ENCODE assay signal across 14 cellular contexts in the genomic region with DNA sequence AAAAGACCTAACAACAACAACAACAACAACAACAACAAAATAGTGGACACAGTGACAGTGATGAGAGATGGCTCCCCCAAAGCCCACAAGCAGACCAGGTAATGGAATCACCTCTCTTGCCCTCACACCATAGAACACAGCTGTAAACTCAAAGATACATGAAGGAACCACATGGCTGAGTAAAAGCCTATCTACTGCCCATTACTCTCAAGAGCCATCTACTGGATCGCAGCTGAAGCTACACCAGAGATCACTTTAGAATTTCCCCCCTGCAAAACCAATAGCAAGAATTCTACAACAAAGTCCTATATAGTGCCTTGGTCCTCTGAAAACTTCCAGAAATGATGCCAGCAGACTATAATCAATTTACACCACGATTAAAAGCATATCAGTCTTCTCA.
A peak's percentile ranks its signal among the peaks of the same experiment; 100 is the strongest.
DNase-seq lines count a peak whose midpoint lies in the region; ATAC-seq and TF ChIP-seq lines count a peak whose summit lies in the region.
"Had no signal": no experiment of that assay in that cellular context is flagged by ENCODE, and none has a peak within 500 bp of the region (broad histone marks: within the 10 kb centered on the region; RNA-seq: fewer than 3 reads in every experiment).

No MANE protein-coding gene starts in this region.

- no peaks in the 10 kb centered on the region for H3K79me2 ChIP-seq in PC-3 (ENCODE audit: low read length)

- no peak overlapping the region for H3K4me3 Mint-ChIP-seq in activated T-helper 2 cell treated with anti-CD3 and anti-CD28 coated beads, Interferon-gamma antibody, Interleukin-2, Interleukin-4, amounts not matched to agents 10 μg/mL and 5 μg/mL and 100 μg/mL, durations not matched to agents 14 hours and 24 hours and 36 hours (ENCODE audit: low read depth)
- H3K4me3 Mint-ChIP-seq in naive thymus-derived CD4-positive, alpha-beta T cell, result no peak overlapping the region
- H3K4me3 Mint-ChIP-seq: activated CD4-positive, alpha-beta memory T cell treated with anti-CD3 and anti-CD28 coated beads, Interleukin-2, amount 10 ng/mL, durations not matched to agents 7 days and 5 days; activated naive CD8-positive, alpha-beta T cell treated with anti-CD3 and anti-CD28 coated beads, Interleukin-2, amount 50 U/mL, for 24 hours; CD4-positive, CD25-positive, alpha-beta regulatory T cell had no signal

- POLR2A ChIA-PET in PC-3 (lab: Charles Lee; ENCODE audit: unreplicated experiment), result no interaction called here
- POLR2A ChIA-PET in naive thymus-derived CD4-positive, alpha-beta T cell (lab: Charles Lee), result no interaction called here

- in situ Hi-C loops in ACHN (cut with HindIII; ENCODE audit: low pct_ligation_motif_present, low pct_unique_long_range_greater_than_20kb, low sequenced_read_pairs), result no loop called here

- H3K4me3 ChIP-seq in PC-3 (ENCODE audit: low read length) (no peak overlapping the region), fibroblast of the aortic adventitia (ENCODE audit: low read depth, low read length) (no peak overlapping the region)
- no peak overlapping the region for H3K4me3 ChIP-seq in naive thymus-derived CD4-positive, alpha-beta T cell (ENCODE audit: low read length)
- H3K4me3 ChIP-seq: esophagus squamous epithelium, sigmoid colon had no signal

- no TSS peak for BruUV-seq in PC-3 (replicated peaks; lab: Mats Ljungman, UMichigan)

- H3K36me3 ChIP-seq in PC-3 (ENCODE audit: low read depth, low read length), result no peaks in the 10 kb centered on the region
- no peaks in the 10 kb centered on the region for H3K36me3 ChIP-seq in naive thymus-derived CD4-positive, alpha-beta T cell (ENCODE audit: control insufficient read depth in 2 of 3, insufficient read depth in 3 of 3, low read length in 3 of 3)
- H3K36me3 ChIP-seq: esophagus squamous epithelium, sigmoid colon had no signal

- H3K4me1 Mint-ChIP-seq in activated T-helper 2 cell treated with anti-CD3 and anti-CD28 coated beads, Interferon-gamma antibody, Interleukin-2, Interleukin-4, amounts not matched to agents 10 μg/mL and 5 μg/mL and 100 μg/mL, durations not matched to agents 14 hours and 24 hours and 36 hours (ENCODE audit: low read depth), result no peaks in the 10 kb centered on the region
- peaks cover 0 to 1% (median 0%) of the 10 kb centered on the region in 7 donors for H3K4me1 Mint-ChIP-seq in naive thymus-derived CD4-positive, alpha-beta T cell
- H3K4me1 Mint-ChIP-seq: activated CD4-positive, alpha-beta memory T cell treated with anti-CD3 and anti-CD28 coated beads, Interleukin-2, amount 10 ng/mL, durations not matched to agents 7 days and 5 days; activated naive CD8-positive, alpha-beta T cell treated with anti-CD3 and anti-CD28 coated beads, Interleukin-2, amount 50 U/mL, for 24 hours; CD4-positive, CD25-positive, alpha-beta regulatory T cell had no signal

- no peaks in the 10 kb centered on the region for H3K9me3 ChIP-seq in PC-3 (ENCODE audit: low read length)
- H3K9me3 ChIP-seq in naive thymus-derived CD4-positive, alpha-beta T cell (ENCODE audit: control insufficient read depth in 2 of 3, low read length in 3 of 3), result no peaks in the 10 kb centered on the region

- no peaks in the 10 kb centered on the region for H4K20me1 ChIP-seq in PC-3 (ENCODE audit: low read length)

- no peaks in the 10 kb centered on the region for H3F3A ChIP-seq in PC-3 (ENCODE audit: low read length, unreplicated experiment)

- peaks cover 4% of the 10 kb centered on the region; the same call in 1 of the 2 replicates for H3K4me1 ChIP-seq in PC-3 (ENCODE audit: insufficient read depth, low read length)
- no peaks in the 10 kb centered on the region for H3K4me1 ChIP-seq in naive thymus-derived CD4-positive, alpha-beta T cell (ENCODE audit: control insufficient read depth in 2 of 2, insufficient read depth in 2 of 2, low read length in 2 of 2)
- H3K4me1 ChIP-seq: esophagus squamous epithelium, sigmoid colon had no signal

- no peak overlapping the region for H3K4me2 ChIP-seq in PC-3 (ENCODE audit: low read length)

- ATAC-seq in PC-3 (peak; percentile 77), HG03097 (IDR thresholded peaks at IDR 0.05; ENCODE audit: low FRiP score, unreplicated experiment) (no peak)
- ATAC-seq in naive thymus-derived CD4-positive, alpha-beta T cell, result no peak
- ATAC-seq: activated naive CD8-positive, alpha-beta T cell treated with anti-CD3 and anti-CD28 coated beads, Interleukin-2, amount 50 U/mL, for 24 hours had no signal

- H3K27me3 ChIP-seq in PC-3 (ENCODE audit: low read length), result no peaks in the 10 kb centered on the region
- no peaks in the 10 kb centered on the region for H3K27me3 ChIP-seq in naive thymus-derived CD4-positive, alpha-beta T cell (ENCODE audit: control insufficient read depth in 2 of 2, insufficient read depth in 2 of 2, low read length in 2 of 2)
- H3K27me3 ChIP-seq: esophagus squamous epithelium, sigmoid colon had no signal

- no peak overlapping the region for H2AFZ ChIP-seq in PC-3 (ENCODE audit: low read length)

- DNase-seq in ACHN (peak; percentile 3), HCEC 1CT (peak; percentile 50), PC-3 (peak; percentile 54), fibroblast of the aortic adventitia (ENCODE audit: low read depth) (peak; percentile 1), NCI-H1436 treated with DMSO at 0.1 percent for 48 hours (lab: John Stamatoyannopoulos, UW) (no peak)
- DNase-seq in activated T-helper 2 cell treated with anti-CD3 and anti-CD28 coated beads, Interferon-gamma antibody, Interleukin-2, Interleukin-4, amounts not matched to agents 10 μg/mL and 5 μg/mL and 100 μg/mL, durations not matched to agents 14 hours and 24 hours and 36 hours (ENCODE audit: low spot score), result no peak
- no peak for DNase-seq in naive thymus-derived CD4-positive, alpha-beta T cell
- DNase-seq: activated CD4-positive, alpha-beta memory T cell treated with anti-CD3 and anti-CD28 coated beads, Interleukin-2, amount 10 ng/mL, durations not matched to agents 7 days and 5 days; activated naive CD8-positive, alpha-beta T cell treated with anti-CD3 and anti-CD28 coated beads, Interleukin-2, amount 50 U/mL, for 24 hours; CD4-positive, CD25-positive, alpha-beta regulatory T cell; esophagus squamous epithelium; NCI-H1417 treated with DMSO at 0.1 percent for 48 hours; sigmoid colon had no signal

- H3K27ac ChIP-seq in PC-3 (ENCODE audit: low read length), result no peak overlapping the region
- H3K27ac ChIP-seq in naive thymus-derived CD4-positive, alpha-beta T cell (ENCODE audit: low read depth, low read length), result no peak overlapping the region
- H3K27ac ChIP-seq: esophagus squamous epithelium, sigmoid colon had no signal

- CTCF ChIA-PET in PC-3 (lab: Charles Lee), result interaction anchor here (1.1 kb wide), 1 partner anchor 231 kb away, joined by 4 read pairs; no protein-coding TSS in a partner anchor
- CTCF ChIA-PET in naive thymus-derived CD4-positive, alpha-beta T cell (lab: Charles Lee), result no interaction called here

- H3K9ac ChIP-seq in PC-3 (ENCODE audit: low read length), result no peak overlapping the region

- TF ChIP-seq CTCF in PC-3 (conservative IDR thresholded peaks at IDR 0.05; ENCODE audit: low read depth, low read length), result peak; percentile 73
- TF ChIP-seq CTCF in fibroblast of the aortic adventitia (IDR thresholded peaks at IDR 0.05; ENCODE audit: insufficient read depth, low read length), result peak; percentile 20

- H3K36me3 Mint-ChIP-seq in activated T-helper 2 cell treated with anti-CD3 and anti-CD28 coated beads, Interferon-gamma antibody, Interleukin-2, Interleukin-4, amounts not matched to agents 10 μg/mL and 5 μg/mL and 100 μg/mL, durations not matched to agents 14 hours and 24 hours and 36 hours (ENCODE audit: low read depth), result no peaks in the 10 kb centered on the region
- peaks cover 0 to 4% (median 0%) of the 10 kb centered on the region in 5 donors for H3K36me3 Mint-ChIP-seq in naive thymus-derived CD4-positive, alpha-beta T cell
- H3K36me3 Mint-ChIP-seq: CD4-positive, CD25-positive, alpha-beta regulatory T cell had no signal

- no peaks in the 10 kb centered on the region for H3K27me3 Mint-ChIP-seq in activated T-helper 2 cell treated with anti-CD3 and anti-CD28 coated beads, Interferon-gamma antibody, Interleukin-2, Interleukin-4, amounts not matched to agents 10 μg/mL and 5 μg/mL and 100 μg/mL, durations not matched to agents 14 hours and 24 hours and 36 hours (ENCODE audit: low read depth)
- H3K27me3 Mint-ChIP-seq in naive thymus-derived CD4-positive, alpha-beta T cell, result no peaks in the 10 kb centered on the region
- H3K27me3 Mint-ChIP-seq: activated CD4-positive, alpha-beta memory T cell treated with anti-CD3 and anti-CD28 coated beads, Interleukin-2, amount 10 ng/mL, durations not matched to agents 7 days and 5 days; activated naive CD8-positive, alpha-beta T cell treated with anti-CD3 and anti-CD28 coated beads, Interleukin-2, amount 50 U/mL, for 24 hours; CD4-positive, CD25-positive, alpha-beta regulatory T cell had no signal

- no peak overlapping the region for H3K27ac Mint-ChIP-seq in activated T-helper 2 cell treated with anti-CD3 and anti-CD28 coated beads, Interferon-gamma antibody, Interleukin-2, Interleukin-4, amounts not matched to agents 10 μg/mL and 5 μg/mL and 100 μg/mL, durations not matched to agents 14 hours and 24 hours and 36 hours
- H3K27ac Mint-ChIP-seq in naive thymus-derived CD4-positive, alpha-beta T cell, result no peak overlapping the region
- H3K27ac Mint-ChIP-seq: activated CD4-positive, alpha-beta memory T cell treated with anti-CD3 and anti-CD28 coated beads, Interleukin-2, amount 10 ng/mL, durations not matched to agents 7 days and 5 days; activated naive CD8-positive, alpha-beta T cell treated with anti-CD3 and anti-CD28 coated beads, Interleukin-2, amount 50 U/mL, for 24 hours; CD4-positive, CD25-positive, alpha-beta regulatory T cell had no signal

- intact Hi-C loops in PC-3 (cut with micrococcal nuclease), result loop anchor here (1.0 to 10.0 kb wide), 4 partner anchors 25 to 1554 kb away; no protein-coding TSS in a partner anchor
- intact Hi-C loops in activated T-helper 2 cell treated with anti-CD3 and anti-CD28 coated beads, Interferon-gamma antibody, Interleukin-2, Interleukin-4, amounts not matched to agents 10 μg/mL and 5 μg/mL and 100 μg/mL, durations not matched to agents 14 hours and 24 hours and 36 hours (cut with micrococcal nuclease), result no loop called here
- intact Hi-C loops in naive thymus-derived CD4-positive, alpha-beta T cell (cut with micrococcal nuclease), result no loop called here

- no peaks in the 10 kb centered on the region for H3K9me2 ChIP-seq in PC-3 (replicated peaks; ENCODE audit: low read length)

- H3K9me3 Mint-ChIP-seq in activated T-helper 2 cell treated with anti-CD3 and anti-CD28 coated beads, Interferon-gamma antibody, Interleukin-2, Interleukin-4, amounts not matched to agents 10 μg/mL and 5 μg/mL and 100 μg/mL, durations not matched to agents 14 hours and 24 hours and 36 hours, result peaks cover 64% of the 10 kb centered on the region
- H3K9me3 Mint-ChIP-seq in naive thymus-derived CD4-positive, alpha-beta T cell, result peaks cover 5 to 57% (median 24%) of the 10 kb centered on the region in 11 donors

Comparison
In these comparisons a context has a peak if more than half of its experiments do, and no peak if none do; other contexts are left out.
1. DNase-seq: peak in ACHN (single experiment), HCEC 1CT (single experiment), PC-3 (single experiment) and fibroblast of the aortic adventitia (single experiment); none in activated T-helper 2 cell treated with anti-CD3 and anti-CD28 coated beads, Interferon-gamma antibody, Interleukin-2, Interleukin-4, amounts not matched to agents 10 μg/mL and 5 μg/mL and 100 μg/mL, durations not matched to agents 14 hours and 24 hours and 36 hours (single experiment), NCI-H1436 treated with DMSO at 0.1 percent for 48 hours (single experiment) and naive thymus-derived CD4-positive, alpha-beta T cell (0 of 9).